ENCODE assay signal across 1 cellular context in the genomic region with DNA sequence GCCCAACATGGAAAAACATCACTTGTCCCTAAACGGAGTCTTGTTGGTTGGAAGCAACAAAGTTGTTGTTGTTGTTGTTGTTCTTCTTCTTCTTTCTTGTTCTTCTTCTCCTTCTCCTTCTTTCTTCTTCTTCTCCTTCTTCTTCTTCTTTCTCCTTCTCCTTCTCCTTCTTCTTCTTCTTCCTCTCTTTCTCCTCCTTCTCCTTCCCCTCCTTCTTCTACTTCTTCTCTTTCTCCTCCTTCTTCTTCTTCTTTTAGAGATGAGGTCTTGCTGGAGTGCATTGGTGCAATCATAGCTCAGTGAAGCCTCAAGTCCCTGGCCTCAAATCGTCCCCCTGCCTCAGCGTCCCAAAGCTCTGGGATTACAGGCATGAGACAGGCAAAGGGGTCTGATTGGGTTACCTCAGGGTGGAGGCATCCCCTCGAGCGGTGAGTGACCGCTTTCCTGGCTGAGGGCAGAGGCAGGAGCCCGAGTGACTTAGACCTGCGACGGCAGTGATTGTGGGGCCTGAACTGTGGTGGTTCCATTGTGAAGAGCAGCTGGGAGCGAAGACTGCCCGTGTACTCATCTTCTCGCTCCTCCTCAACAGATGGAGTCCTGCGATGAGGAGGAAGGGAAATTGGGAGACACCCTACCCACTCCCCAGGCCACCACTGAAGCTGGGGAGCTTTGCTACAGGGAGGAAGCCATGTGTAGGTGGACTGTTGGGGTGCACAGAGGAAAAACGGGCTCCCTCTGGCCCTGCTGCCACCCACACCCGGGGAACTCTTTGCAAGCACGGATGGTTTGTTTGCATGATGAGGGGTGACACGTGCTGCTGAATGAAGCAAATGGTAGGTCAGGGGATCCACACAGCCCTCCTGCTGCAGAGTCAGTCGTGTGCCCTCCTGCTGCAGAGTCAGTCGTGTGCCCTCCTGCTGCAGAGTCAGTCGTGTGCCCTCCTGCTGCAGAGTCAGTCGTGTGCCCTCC.
TF ChIP-seq lines count a peak whose summit lies in the region.

No MANE protein-coding gene starts in this region.

TF ChIP-seq in HepG2, 621 proteins besides CTCF, POLR2A, EP300 and RAD21:
- TF ChIP-seq ZNF556 (CRISPR knock-in tag; IDR thresholded peaks at IDR 0.05; ENCODE audit: borderline replicate concordance), result 0 out of 2 replicates have a peak, but pooled peaks have one; percentile 4
- no peak for TF ChIP-seq YY1 (IDR thresholded peaks at IDR 0.05; ENCODE audit: insufficient read depth, insufficient replicate concordance, low read depth, low read length)
- TF ChIP-seq IKZF1 (IDR thresholded peaks at IDR 0.05), result 0 out of 2 replicates have a peak, but pooled peaks have one; percentile 82
- 0 out of 2 replicates have a peak, but pooled peaks have one; percentile 35 for TF ChIP-seq FOXP1 (IDR thresholded peaks at IDR 0.05)
- TF ChIP-seq FOXP1 (CRISPR knock-in tag; IDR thresholded peaks at IDR 0.05), result no peak
- TF ChIP-seq ZNF546 (CRISPR knock-in tag; conservative IDR thresholded peaks at IDR 0.05), result 0 out of 2 replicates have a peak, but pooled peaks have one; percentile 53
- TF ChIP-seq, protein P1, sequence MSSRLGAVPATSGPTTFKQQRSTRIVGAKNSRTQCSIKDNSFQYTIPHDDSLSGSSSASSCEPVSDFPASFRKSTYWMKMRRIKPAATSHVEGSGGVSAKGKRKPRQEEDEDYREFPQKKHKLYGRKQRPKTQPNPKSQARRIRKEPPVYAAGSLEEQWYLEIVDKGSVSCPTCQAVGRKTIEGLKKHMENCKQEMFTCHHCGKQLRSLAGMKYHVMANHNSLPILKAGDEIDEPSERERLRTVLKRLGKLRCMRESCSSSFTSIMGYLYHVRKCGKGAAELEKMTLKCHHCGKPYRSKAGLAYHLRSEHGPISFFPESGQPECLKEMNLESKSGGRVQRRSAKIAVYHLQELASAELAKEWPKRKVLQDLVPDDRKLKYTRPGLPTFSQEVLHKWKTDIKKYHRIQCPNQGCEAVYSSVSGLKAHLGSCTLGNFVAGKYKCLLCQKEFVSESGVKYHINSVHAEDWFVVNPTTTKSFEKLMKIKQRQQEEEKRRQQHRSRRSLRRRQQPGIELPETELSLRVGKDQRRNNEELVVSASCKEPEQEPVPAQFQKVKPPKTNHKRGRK (CRISPR knock-in tag; IDR thresholded peaks at IDR 0.05), result peak; percentile 93
- no peak for TF ChIP-seq ZFP90 (CRISPR knock-in tag; IDR thresholded peaks at IDR 0.05; ENCODE audit: borderline replicate concordance)
- 0 out of 2 replicates have a peak, but pooled peaks have one; percentile 7 for TF ChIP-seq FOXA1 (IDR thresholded peaks at IDR 0.05)
- no peak for TF ChIP-seq FOXA1 (CRISPR knock-in tag; IDR thresholded peaks at IDR 0.05)
